Comparison of ENCODE assay signal across 25 cellular contexts in the genomic region with DNA sequence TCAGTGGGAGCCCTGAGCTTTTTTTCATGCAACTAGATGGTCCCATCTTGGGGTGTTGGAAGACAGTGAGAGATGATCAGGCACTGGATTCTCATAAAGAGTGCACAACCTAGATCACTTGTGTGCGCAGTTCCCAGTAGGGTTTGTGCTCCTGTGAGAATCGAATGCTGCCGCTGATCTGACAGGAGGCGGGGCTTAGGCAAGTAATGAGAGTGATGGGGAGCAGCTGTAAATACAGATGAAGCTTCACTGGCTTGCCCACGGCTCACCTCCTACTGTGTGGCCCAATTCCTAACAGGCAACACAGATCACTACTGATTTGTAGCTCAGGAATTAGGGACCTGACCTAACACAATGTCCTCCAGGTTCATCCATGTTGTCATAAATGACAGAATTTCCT.
"Had no signal": no experiment of that assay in that cellular context is flagged by ENCODE, and none has a peak within 500 bp of the region (broad histone marks: within the 10 kb centered on the region; RNA-seq: fewer than 3 reads in every experiment).

No MANE protein-coding gene starts in this region.

- H3K9me3 ChIP-seq: esophagus squamous epithelium, gastrocnemius medialis, heart right ventricle, left lung, lower lobe of right lung had no signal

- H3K4me3 Mint-ChIP-seq: dendritic cell treated with granulocyte-macrophage colony-stimulating factor and Interleukin-4, amounts not matched to agents 40 ng/mL and 50 ng/mL, for 4 days; effector memory CD8-positive, alpha-beta T cell; endodermal cell; memory B cell had no signal

- H3K4me1 ChIP-seq: gastrocnemius medialis, left lung, lower lobe of right lung had no signal

- H3K27ac ChIP-seq: epithelial cell of prostate, esophagus squamous epithelium, gastrocnemius medialis, heart right ventricle, left lung, lower lobe of right lung had no signal

- H3K27ac Mint-ChIP-seq: dendritic cell treated with granulocyte-macrophage colony-stimulating factor and Interleukin-4, amounts not matched to agents 40 ng/mL and 50 ng/mL, for 4 days; effector memory CD8-positive, alpha-beta T cell; endodermal cell; memory B cell had no signal

- FAIRE-seq: colon, endometrium, islet of Langerhans, keratinocyte had no signal

- H3K9me3 Mint-ChIP-seq: dendritic cell treated with granulocyte-macrophage colony-stimulating factor and Interleukin-4, amounts not matched to agents 40 ng/mL and 50 ng/mL, for 4 days; effector memory CD8-positive, alpha-beta T cell; endodermal cell; memory B cell had no signal

- H3K4me1 Mint-ChIP-seq: memory B cell had no signal

- H3K4me3 ChIP-seq: esophagus squamous epithelium, gastrocnemius medialis, heart right ventricle, left lung, lower lobe of right lung had no signal

- DNase-seq: cortex of kidney; effector CD8-positive, alpha-beta T cell; effector memory CD8-positive, alpha-beta T cell; endodermal cell; erythroblast; esophagus squamous epithelium; foreskin fibroblast; foreskin melanocyte; gastrocnemius medialis; glutamatergic neuron; heart right ventricle; hippocampal formation; left cardiac atrium; left lung; left ventricle myocardium superior; lower lobe of right lung; mesendoderm; midbrain had no signal

- H3K36me3 ChIP-seq: esophagus squamous epithelium, gastrocnemius medialis, heart right ventricle, left lung, lower lobe of right lung had no signal
